Comparison of ENCODE assay signal across 16 cellular contexts in genomic region chr7:107686816-107687387, GRCh38. TPM values are rescaled to one million over a fixed set of nuclear protein-coding genes. Genes with fewer than 3 reads are reported as not detected.
DNase-seq lines count a peak whose midpoint lies in the region; ATAC-seq and FAIRE-seq lines count a peak whose summit lies in the region.
"Had no signal": no experiment of that assay in that cellular context is flagged by ENCODE, and none has a peak within 500 bp of the region (broad histone marks: within the 10 kb centered on the region; RNA-seq: fewer than 3 reads in every experiment).

No MANE protein-coding gene starts in this region.

- H3K36me3 Mint-ChIP-seq in T-helper 1 cell treated with Interleukin-12 subunit alpha and Interleukin-12 subunit beta and Interleukin-4 antibody, amounts not matched to agents 30 μg/mL and 1 μg/mL, for 36 hours (ENCODE audit: low read depth): peaks cover 21% of the 10 kb centered on the region
- H3K36me3 Mint-ChIP-seq: CD14-positive monocyte; CD8-positive, alpha-beta memory T cell had no signal

- no peak for ATAC-seq in GM21723 (IDR thresholded peaks at IDR 0.05; ENCODE audit: unreplicated experiment)
- ATAC-seq: GM23338 had no signal

- no peak overlapping the region for H3K4me3 ChIP-seq in small intestine (ENCODE audit: low read depth in 1 of 2, low read length in 2 of 2)
- H3K4me3 ChIP-seq: GM23338 had no signal

- no peaks in the 10 kb centered on the region for H3K27me3 Mint-ChIP-seq in T-helper 1 cell treated with Interleukin-12 subunit alpha and Interleukin-12 subunit beta and Interleukin-4 antibody, amounts not matched to agents 30 μg/mL and 1 μg/mL, for 36 hours (ENCODE audit: low read depth)

- DNase-seq in T-helper 1 cell (no peak), astrocyte of the hippocampus (ENCODE audit: low read depth, low spot score) (peak; percentile 49), myocyte (ENCODE audit: low read depth) (peak; percentile 69), substantia nigra (lab: John Stamatoyannopoulos, UW) (no peak), small intestine (no peak)
- DNase-seq in stimulated activated CD4-positive, alpha-beta T cell treated with anti-CD3 and anti-CD28 coated beads, Interleukin-4, amount 100 ng/mL, for 4 hours: no peak
- DNase-seq: Caco-2; CD8-positive, alpha-beta memory T cell; H7 had no signal

- no peaks in the 10 kb centered on the region for H3K9me3 Mint-ChIP-seq in T-helper 1 cell treated with Interleukin-12 subunit alpha and Interleukin-12 subunit beta and Interleukin-4 antibody, amounts not matched to agents 30 μg/mL and 1 μg/mL, for 36 hours
- H3K9me3 Mint-ChIP-seq: CD14-positive monocyte; CD8-positive, alpha-beta memory T cell; GM23338 had no signal

- 86 to 89% (median 89%) methylated on average over 5 of the region's 5 CpGs for WGBS in small intestine, 3 donors

- no peaks in the 10 kb centered on the region for H3K36me3 ChIP-seq in small intestine (ENCODE audit: control insufficient read depth in 2 of 2, insufficient read depth in 2 of 2, low read length in 2 of 2)

- H3K4me3 Mint-ChIP-seq in T-helper 1 cell treated with Interleukin-12 subunit alpha and Interleukin-12 subunit beta and Interleukin-4 antibody, amounts not matched to agents 30 μg/mL and 1 μg/mL, for 36 hours: no peak overlapping the region
- H3K4me3 Mint-ChIP-seq: CD14-positive monocyte; CD8-positive, alpha-beta memory T cell; GM23338 had no signal

- no peaks in the 10 kb centered on the region for H3K9me3 ChIP-seq in small intestine (ENCODE audit: control insufficient read depth, low read depth)
- H3K9me3 ChIP-seq: Caco-2 had no signal

- no peaks in the 10 kb centered on the region for H3K4me1 ChIP-seq in small intestine (ENCODE audit: control insufficient read depth in 2 of 2, insufficient read depth in 1 of 2, low read depth in 1 of 2, low read length in 1 of 2)
- H3K4me1 ChIP-seq: Caco-2 had no signal

- FAIRE-seq in small intestine (lab: Jason Lieb, UNC): no peak

- H3K27me3 ChIP-seq in small intestine (ENCODE audit: control insufficient read depth in 2 of 2, insufficient read depth in 2 of 2, low read length in 2 of 2): no peaks in the 10 kb centered on the region

- peaks cover 2% of the 10 kb centered on the region for H3K4me1 Mint-ChIP-seq in T-helper 1 cell treated with Interleukin-12 subunit alpha and Interleukin-12 subunit beta and Interleukin-4 antibody, amounts not matched to agents 30 μg/mL and 1 μg/mL, for 36 hours (ENCODE audit: low read depth)
- H3K4me1 Mint-ChIP-seq: CD14-positive monocyte; CD8-positive, alpha-beta memory T cell had no signal

- H3K27ac ChIP-seq in substantia nigra (ENCODE audit: low read depth, low read length, poor library complexity, severe bottlenecking): no peak overlapping the region
- H3K27ac ChIP-seq in small intestine (ENCODE audit: low read depth in 1 of 2, low read length in 1 of 2): no peak overlapping the region
- H3K27ac ChIP-seq: 22Rv1, HL-60 had no signal

- peak overlapping the region; percentile 10 for H3K27ac Mint-ChIP-seq in T-helper 1 cell treated with Interleukin-12 subunit alpha and Interleukin-12 subunit beta and Interleukin-4 antibody, amounts not matched to agents 30 μg/mL and 1 μg/mL, for 36 hours
- H3K27ac Mint-ChIP-seq: CD14-positive monocyte; CD8-positive, alpha-beta memory T cell; GM23338 had no signal

RNA-seq across cellular contexts. Expression of gene SLC26A4, which starts 26.3 kb away (rescaled TPM):
- 3.1 and 7.3 TPM in 2 replicates for total RNA-seq in myocyte
- 0.37 TPM for polyA plus RNA-seq in myocyte (2012)
- under 1 TPM in 1 of 3 donors, not detected in 2; 0.18 TPM for polyA plus RNA-seq in small intestine
- total RNA-seq: A673, Caco-2, H7 had no signal
- polyA plus RNA-seq: CD8-positive, alpha-beta memory T cell; GM23338 had no signal

RNA-seq across cellular contexts. Expression of gene CBLL1, which starts 57.0 kb away (rescaled TPM):
- total RNA-seq in myocyte: 43.5 and 45.8 TPM in 2 replicates
- polyA plus RNA-seq in myocyte (2012): 19.4 TPM
- polyA plus RNA-seq in small intestine: 1 to 10 TPM; 6.2 to 9.8 (median 6.9) TPM

Comparison
In these comparisons a context has a peak if more than half of its experiments do, and no peak if none do; other contexts are left out.
1. DNase-seq: peak in astrocyte of the hippocampus (single experiment) and myocyte (single experiment); none in T-helper 1 cell (0 of 5), substantia nigra (0 of 49), small intestine (single experiment) and stimulated activated CD4-positive, alpha-beta T cell treated with anti-CD3 and anti-CD28 coated beads, Interleukin-4, amount 100 ng/mL, for 4 hours (0 of 2).